In the genomic region with DNA sequence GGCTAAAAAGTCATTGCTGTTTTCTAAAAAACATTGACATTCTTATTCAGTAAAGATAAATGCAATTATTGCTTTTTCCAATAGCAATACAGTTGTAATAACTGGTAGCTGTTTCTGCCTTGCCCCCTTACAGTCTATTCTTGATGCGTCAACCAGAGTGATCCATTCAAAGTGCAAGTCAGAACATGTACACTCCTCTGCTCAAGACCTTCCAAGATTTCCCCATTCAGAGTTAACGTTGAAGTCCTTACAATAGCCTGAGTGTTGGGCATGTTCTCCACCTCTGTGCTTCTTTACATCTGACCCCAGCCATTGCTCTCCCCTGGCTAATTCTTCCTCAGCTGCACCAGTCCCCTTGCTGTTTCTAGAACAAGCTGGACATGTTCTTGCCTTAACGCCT, we compare ENCODE assay signal across 16 cellular contexts.
"Had no signal": no experiment of that assay in that cellular context is flagged by ENCODE, and none has a peak within 500 bp of the region (broad histone marks: within the 10 kb centered on the region; RNA-seq: fewer than 3 reads in every experiment).

No MANE protein-coding gene starts in this region.

- H3K36me3 Mint-ChIP-seq: natural killer cell had no signal

- ATAC-seq: activated T-helper 17 cell treated with anti-CD3 and anti-CD28 coated beads, Interleukin-2, amount 50 U/mL, for 72 hours; mucosa of descending colon; natural killer cell; psoas muscle; right lobe of liver; stimulated activated memory B cell treated with anti-CD40 and anti-IgM and Interleukin-4, amounts not matched to agents 10 μg/mL and 1 μg/mL and 100 μg/mL, for 72 hours had no signal

- H3K27ac Mint-ChIP-seq: activated CD4-positive, alpha-beta T cell treated with anti-CD3 and anti-CD28 coated beads, Interleukin-2, amount 10 ng/mL, durations not matched to agents 7 days and 5 days; activated naive CD4-positive, alpha-beta T cell treated with anti-CD3 and anti-CD28 coated beads, Interleukin-2, amount 10 ng/mL, durations not matched to agents 7 days and 5 days; activated T-helper 17 cell treated with anti-CD3 and anti-CD28 coated beads, Interleukin-2, amount 50 U/mL, for 72 hours; natural killer cell; stimulated activated memory B cell treated with anti-CD40 and anti-IgM and Interleukin-4, amounts not matched to agents 10 μg/mL and 1 μg/mL and 100 μg/mL, for 72 hours; T-helper 1 cell treated with Interleukin-12 subunit alpha and Interleukin-12 subunit beta and Interleukin-4 antibody, amounts not matched to agents 30 μg/mL and 1 μg/mL, for 36 hours had no signal

- H3K9me3 Mint-ChIP-seq: activated naive CD4-positive, alpha-beta T cell treated with anti-CD3 and anti-CD28 coated beads, Interleukin-2, amount 10 ng/mL, durations not matched to agents 7 days and 5 days; natural killer cell; T-helper 1 cell treated with Interleukin-12 subunit alpha and Interleukin-12 subunit beta and Interleukin-4 antibody, amounts not matched to agents 30 μg/mL and 1 μg/mL, for 36 hours had no signal

- DNase-seq: activated CD4-positive, alpha-beta T cell treated with anti-CD3 and anti-CD28 coated beads, Interleukin-2, amount 10 ng/mL, durations not matched to agents 7 days and 5 days; activated CD4-positive, CD25-positive, alpha-beta regulatory T cell; activated naive CD4-positive, alpha-beta T cell treated with anti-CD3 and anti-CD28 coated beads, Interleukin-2, amount 10 ng/mL, durations not matched to agents 7 days and 5 days; activated T-cell treated with anti-CD3 and anti-CD28 coated beads for 4 hours; effector memory CD4-positive, alpha-beta T cell; mucosa of descending colon; natural killer cell; nucleus accumbens; psoas muscle; right lobe of liver; spleen; stimulated activated CD4-positive, alpha-beta T cell treated with anti-CD3 and anti-CD28 coated beads, Interleukin-1b, Interleukin-23, amount 100 ng/mL, for 48 hours; transverse colon had no signal

- H3K27me3 Mint-ChIP-seq: activated CD4-positive, alpha-beta T cell treated with anti-CD3 and anti-CD28 coated beads, Interleukin-2, amount 10 ng/mL, durations not matched to agents 7 days and 5 days; activated naive CD4-positive, alpha-beta T cell treated with anti-CD3 and anti-CD28 coated beads, Interleukin-2, amount 10 ng/mL, durations not matched to agents 7 days and 5 days; activated T-helper 17 cell treated with anti-CD3 and anti-CD28 coated beads, Interleukin-2, amount 50 U/mL, for 72 hours; stimulated activated memory B cell treated with anti-CD40 and anti-IgM and Interleukin-4, amounts not matched to agents 10 μg/mL and 1 μg/mL and 100 μg/mL, for 72 hours had no signal

- H3K4me3 Mint-ChIP-seq: activated CD4-positive, alpha-beta T cell treated with anti-CD3 and anti-CD28 coated beads, Interleukin-2, amount 10 ng/mL, durations not matched to agents 7 days and 5 days; activated naive CD4-positive, alpha-beta T cell treated with anti-CD3 and anti-CD28 coated beads, Interleukin-2, amount 10 ng/mL, durations not matched to agents 7 days and 5 days; activated T-helper 17 cell treated with anti-CD3 and anti-CD28 coated beads, Interleukin-2, amount 50 U/mL, for 72 hours; natural killer cell; stimulated activated memory B cell treated with anti-CD40 and anti-IgM and Interleukin-4, amounts not matched to agents 10 μg/mL and 1 μg/mL and 100 μg/mL, for 72 hours; T-helper 1 cell treated with Interleukin-12 subunit alpha and Interleukin-12 subunit beta and Interleukin-4 antibody, amounts not matched to agents 30 μg/mL and 1 μg/mL, for 36 hours had no signal
